Comparison of ENCODE assay signal across 8 cellular contexts in the genomic region with DNA sequence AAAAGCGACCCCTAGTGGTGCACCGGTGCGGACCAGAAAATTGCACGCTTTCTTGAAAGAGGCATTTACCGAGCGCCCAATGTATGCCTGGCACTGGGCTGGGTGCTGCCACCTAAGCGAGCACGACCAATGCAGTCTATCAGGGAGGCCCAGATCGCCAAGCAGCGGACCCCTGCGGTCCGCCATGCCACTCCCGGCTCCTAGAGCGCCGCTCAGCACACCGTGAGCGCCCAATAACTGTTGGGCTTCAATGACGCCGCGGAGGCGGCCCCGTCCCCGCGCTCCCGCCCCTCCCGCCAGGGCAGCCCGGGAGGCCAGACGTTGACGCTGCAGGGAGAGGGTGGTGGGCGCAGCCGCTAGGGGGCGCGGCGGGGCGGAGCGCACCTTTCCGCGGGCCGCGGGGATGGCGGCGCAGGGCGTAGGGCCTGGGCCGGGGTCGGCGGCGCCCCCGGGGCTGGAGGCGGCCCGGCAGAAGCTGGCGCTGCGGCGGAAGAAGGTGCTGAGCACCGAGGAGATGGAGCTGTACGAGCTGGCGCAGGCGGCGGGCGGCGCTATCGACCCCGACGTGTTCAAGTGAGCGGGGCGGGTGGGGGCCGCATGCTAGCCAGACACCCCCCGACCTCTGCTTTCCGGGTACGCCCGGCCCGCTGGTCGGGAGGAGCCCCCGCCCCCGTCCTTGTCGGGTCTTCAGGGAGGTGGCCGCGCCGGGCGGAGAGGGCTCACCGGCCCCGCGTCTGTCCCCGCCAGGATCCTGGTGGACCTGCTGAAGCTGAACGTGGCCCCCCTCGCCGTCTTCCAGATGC. TPM values are rescaled to one million over a fixed set of nuclear protein-coding genes. Genes with fewer than 3 reads are reported as not detected.
DNase-seq lines count a peak whose midpoint lies in the region; ATAC-seq and TF ChIP-seq lines count a peak whose summit lies in the region.
"Not testable (repeated sequence)": the region's sequence is repeated elsewhere in the genome, so short reads cannot be mapped to it uniquely, and the experiment has no call there.

A gene with protein sequence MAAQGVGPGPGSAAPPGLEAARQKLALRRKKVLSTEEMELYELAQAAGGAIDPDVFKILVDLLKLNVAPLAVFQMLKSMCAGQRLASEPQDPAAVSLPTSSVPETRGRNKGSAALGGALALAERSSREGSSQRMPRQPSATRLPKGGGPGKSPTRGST (plus strand): TSS at position 383 of the 803 bp plus-strand sequence. CDS start 21 bp downstream, at position 404.

- peak; percentile 87 for DNase-seq in ELR (ENCODE audit: low read depth)
- DNase-seq in H4 (ENCODE audit: low spot score) = peak; percentile 64
- peak; percentile 92 for DNase-seq in RPMI8226
- peak; percentile 74 for DNase-seq in fibroblast of peridontal ligament (ENCODE audit: extremely low read depth)
- DNase-seq in natural killer cell treated with Interleukin-12 subunit alpha and Interleukin-12 subunit beta and Interleukin-15 and Interleukin-18, amount 100 ng/mL, for 72 hours (ENCODE audit: low spot score) = peak; percentile 93
- DNase-seq in stimulated activated naive CD8-positive, alpha-beta T cell treated with anti-CD3 and anti-CD28 coated beads, Interleukin-15, Interleukin-2, amounts not matched to agents 100 U/mL and 50 U/mL, for 24 hours = peak; percentile 92

- not testable (repeated sequence) for H3K27me3 Mint-ChIP-seq in activated T-helper 17 cell treated with anti-CD3 and anti-CD28 coated beads, Interleukin-2, amount 50 U/mL, for 72 hours; natural killer cell treated with Interleukin-12 subunit alpha and Interleukin-12 subunit beta and Interleukin-15 and Interleukin-18, amount 100 ng/mL, for 72 hours

- peaks cover 67% of the 10 kb centered on the region for H3K36me3 Mint-ChIP-seq in activated T-helper 17 cell treated with anti-CD3 and anti-CD28 coated beads, Interleukin-2, amount 50 U/mL, for 72 hours (ENCODE audit: low read depth)
- not testable (repeated sequence) for H3K36me3 Mint-ChIP-seq in natural killer cell treated with Interleukin-12 subunit alpha and Interleukin-12 subunit beta and Interleukin-15 and Interleukin-18, amount 100 ng/mL, for 72 hours

- not testable (repeated sequence) for H3K4me1 Mint-ChIP-seq in activated T-helper 17 cell treated with anti-CD3 and anti-CD28 coated beads, Interleukin-2, amount 50 U/mL, for 72 hours
- H3K4me1 Mint-ChIP-seq in natural killer cell treated with Interleukin-12 subunit alpha and Interleukin-12 subunit beta and Interleukin-15 and Interleukin-18, amount 100 ng/mL, for 72 hours (ENCODE audit: low read depth in 2 of 2) = peaks cover 12 to 13% of the 10 kb centered on the region in 2 donors

- not testable (repeated sequence) for H3K9me3 Mint-ChIP-seq in activated T-helper 17 cell treated with anti-CD3 and anti-CD28 coated beads, Interleukin-2, amount 50 U/mL, for 72 hours; natural killer cell treated with Interleukin-12 subunit alpha and Interleukin-12 subunit beta and Interleukin-15 and Interleukin-18, amount 100 ng/mL, for 72 hours

- TF ChIP-seq CTCF in LNCAP (IDR thresholded peaks at IDR 0.05) = peak; percentile 63

- ATAC-seq in activated T-helper 17 cell treated with anti-CD3 and anti-CD28 coated beads, Interleukin-2, amount 50 U/mL, for 72 hours (replicated peaks) = peak; percentile 90
- peak; percentile 93 for ATAC-seq in natural killer cell treated with Interleukin-12 subunit alpha and Interleukin-12 subunit beta and Interleukin-15 and Interleukin-18, amount 100 ng/mL, for 72 hours
- ATAC-seq in stimulated activated naive CD8-positive, alpha-beta T cell treated with anti-CD3 and anti-CD28 coated beads, Interleukin-15, Interleukin-2, amounts not matched to agents 100 U/mL and 50 U/mL, for 24 hours = peak; percentile 92

- H3K27ac Mint-ChIP-seq in activated T-helper 17 cell treated with anti-CD3 and anti-CD28 coated beads, Interleukin-2, amount 50 U/mL, for 72 hours = peak within 1 kb of the TSS; percentile 86
- peak within 1 kb of the TSS; percentile 82 to 86 for H3K27ac Mint-ChIP-seq in natural killer cell treated with Interleukin-12 subunit alpha and Interleukin-12 subunit beta and Interleukin-15 and Interleukin-18, amount 100 ng/mL, for 72 hours

- peak within 1 kb of the TSS; percentile 86 for H3K4me3 Mint-ChIP-seq in activated T-helper 17 cell treated with anti-CD3 and anti-CD28 coated beads, Interleukin-2, amount 50 U/mL, for 72 hours
- H3K4me3 Mint-ChIP-seq in natural killer cell treated with Interleukin-12 subunit alpha and Interleukin-12 subunit beta and Interleukin-15 and Interleukin-18, amount 100 ng/mL, for 72 hours = peak within 1 kb of the TSS; percentile 95

RNA-seq across cellular contexts. Expression of the gene that starts here (rescaled TPM):
- 92.1 and 193 TPM in 2 replicates for total RNA-seq in H4 (2014; rRNA removed; shearing (Covaris generic))
- 100 to 1,000 TPM; 326 to 373 TPM for total RNA-seq in activated T-helper 17 cell treated with anti-CD3 and anti-CD28 coated beads, Interleukin-2, amount 50 U/mL, for 72 hours
- total RNA-seq in natural killer cell treated with Interleukin-12 subunit alpha and Interleukin-12 subunit beta and Interleukin-15 and Interleukin-18, amount 100 ng/mL, for 72 hours = 100 to 1,000 TPM; 179 to 231 TPM

Comparison
In these comparisons a context has a peak if more than half of its experiments do, and no peak if none do; other contexts are left out.
1. Peak in every context shown above with its lines: DNase-seq and ATAC-seq.